ENCODE assay signal across 8 cellular contexts in the genomic region with DNA sequence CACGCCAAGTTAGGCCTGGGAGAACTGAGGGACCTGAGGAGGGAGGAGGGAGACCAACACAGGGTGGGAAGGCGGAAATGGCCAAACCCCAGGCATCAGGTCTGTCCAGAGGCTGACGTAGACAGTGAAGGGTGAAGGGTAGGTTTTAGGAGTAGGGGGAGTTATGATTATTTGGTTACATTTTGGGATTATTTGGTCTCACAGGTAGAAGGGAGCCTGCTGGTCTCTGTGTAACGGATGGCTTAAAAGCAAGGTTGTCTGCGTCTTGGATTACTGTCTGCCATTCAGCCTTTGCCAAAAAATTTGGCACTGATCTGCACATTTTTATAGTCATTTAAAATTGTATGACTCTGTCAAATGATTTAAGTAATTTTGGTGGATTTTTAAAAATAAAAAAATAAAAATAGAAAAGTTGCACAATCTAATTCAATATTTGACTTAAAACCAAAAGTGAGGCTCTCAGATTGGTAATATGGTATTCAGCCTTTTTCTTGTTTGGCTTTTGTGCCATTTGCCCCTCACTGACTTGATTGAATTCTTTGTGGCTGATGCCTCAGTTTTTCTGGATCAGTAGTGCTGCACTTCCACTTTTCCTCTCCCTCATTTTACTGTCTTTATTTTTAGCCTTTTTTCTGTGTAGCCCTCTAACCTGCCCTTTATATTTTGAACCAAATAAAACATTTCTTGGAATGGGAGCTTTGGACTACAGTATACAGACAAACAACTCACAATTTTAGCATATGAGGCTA. TPM values are rescaled to one million over a fixed set of nuclear protein-coding genes. Genes with fewer than 3 reads are reported as not detected.
DNase-seq lines count a peak whose midpoint lies in the region; ATAC-seq and TF ChIP-seq lines count a peak whose summit lies in the region.

No MANE protein-coding gene starts in this region.

- peak overlapping the region; percentile 49 to 81 (median 69); a peak in 19 of 22 replicates for H3K9ac ChIP-seq in BLaER1 treated with 17β-estradiol and CSF1 and Interleukin-3, amounts not matched to agents 10 nM and 100 nM

- H3K27me3 Mint-ChIP-seq in activated CD8-positive, alpha-beta T cell treated with anti-CD3 and anti-CD28 coated beads for 36 hours = no peaks in the 10 kb centered on the region

- POLR2A ChIA-PET in activated CD8-positive, alpha-beta T cell treated with anti-CD3 and anti-CD28 coated beads for 36 hours (lab: Charles Lee) = interaction anchor here (1.0 to 1.5 kb wide), 2 partner anchors 13 to 30 kb away, joined by 3 to 5 read pairs; no protein-coding TSS in a partner anchor

- peak overlapping the region; percentile 95 for H3K4me3 Mint-ChIP-seq in activated CD8-positive, alpha-beta T cell treated with anti-CD3 and anti-CD28 coated beads for 36 hours

- no peaks in the 10 kb centered on the region for H3K9me3 ChIP-seq in BLaER1 treated with 17β-estradiol and CSF1 and Interleukin-3, amounts not matched to agents 10 nM and 100 nM (replicated peaks in 1 of 11)

- peaks cover 11 to 26% (median 18%) of the 10 kb centered on the region in 11 experiments; a peak in 20 of 22 replicates for H3K36me3 ChIP-seq in BLaER1 treated with 17β-estradiol and CSF1 and Interleukin-3, amounts not matched to agents 10 nM and 100 nM

- peaks cover 15% of the 10 kb centered on the region for H3K36me3 Mint-ChIP-seq in activated CD8-positive, alpha-beta T cell treated with anti-CD3 and anti-CD28 coated beads for 36 hours (ENCODE audit: low read depth)

- H3K27ac Mint-ChIP-seq in activated CD8-positive, alpha-beta T cell treated with anti-CD3 and anti-CD28 coated beads for 36 hours = peak overlapping the region; percentile 96

- ATAC-seq in HG03457 (IDR thresholded peaks at IDR 0.05; ENCODE audit: unreplicated experiment) = peak; percentile 26
- ATAC-seq in activated CD8-positive, alpha-beta T cell treated with anti-CD3 and anti-CD28 coated beads for 36 hours = peak; percentile 31
- peak; percentile 69 for ATAC-seq in left ventricle myocardium superior
- ATAC-seq in sciatic nerve = peak; percentile 79
- no peak for ATAC-seq in HG03139 (IDR thresholded peaks at IDR 0.05; ENCODE audit: unreplicated experiment)

- H3K4me2 ChIP-seq in BLaER1 treated with 17β-estradiol and CSF1 and Interleukin-3, amounts not matched to agents 10 nM and 100 nM = peak overlapping the region; percentile 91 to 100 (median 97)

- H3K4me1 Mint-ChIP-seq in activated CD8-positive, alpha-beta T cell treated with anti-CD3 and anti-CD28 coated beads for 36 hours (ENCODE audit: low read depth) = peaks cover 42% of the 10 kb centered on the region

- H3K4me1 ChIP-seq in BLaER1 treated with 17β-estradiol and CSF1 and Interleukin-3, amounts not matched to agents 10 nM and 100 nM = peaks cover 50 to 79% (median 72%) of the 10 kb centered on the region in 10 experiments

- H4K20me1 ChIP-seq in BLaER1 treated with 17β-estradiol and CSF1 and Interleukin-3, amounts not matched to agents 10 nM and 100 nM = peaks cover 0 to 7% (median 0%) of the 10 kb centered on the region in 11 experiments; a peak in 1 of 22 replicates

- intact Hi-C loops in activated CD8-positive, alpha-beta T cell treated with anti-CD3 and anti-CD28 coated beads for 36 hours (cut with micrococcal nuclease) = no loop called here
- intact Hi-C loops in left ventricle myocardium superior (cut with micrococcal nuclease) (no loop called here), sciatic nerve (cut with DNase I) (no loop called here)

- peak overlapping the region; percentile 56 to 72 (median 60) for H3K4me3 ChIP-seq in BLaER1 treated with 17β-estradiol and CSF1 and Interleukin-3, amounts not matched to agents 10 nM and 100 nM

- DNase-seq in GM19238 (ENCODE audit: insufficient read length, low spot score) (peak; percentile 16), left ventricle myocardium superior (no peak), sciatic nerve (ENCODE audit: low spot score) (no peak), SK-N-DZ (ENCODE audit: low spot score) (no peak)
- DNase-seq in activated CD8-positive, alpha-beta T cell treated with anti-CD3 and anti-CD28 coated beads for 36 hours = no peak

- H3K9me3 Mint-ChIP-seq in activated CD8-positive, alpha-beta T cell treated with anti-CD3 and anti-CD28 coated beads for 36 hours = no peaks in the 10 kb centered on the region

- H3K27me3 ChIP-seq in BLaER1 treated with 17β-estradiol and CSF1 and Interleukin-3, amounts not matched to agents 10 nM and 100 nM = no peaks in the 10 kb centered on the region

- TF ChIP-seq CTCF in activated CD8-positive, alpha-beta T cell treated with anti-CD3 and anti-CD28 coated beads for 36 hours (IDR thresholded peaks at IDR 0.05) = no peak

- peak overlapping the region; percentile 35 to 81 (median 65); a peak in 20 of 22 replicates for H3K27ac ChIP-seq in BLaER1 treated with 17β-estradiol and CSF1 and Interleukin-3, amounts not matched to agents 10 nM and 100 nM

- CTCF ChIA-PET in activated CD8-positive, alpha-beta T cell treated with anti-CD3 and anti-CD28 coated beads for 36 hours (lab: Charles Lee) = interaction anchor here (1.1 to 3.1 kb wide), 7 partner anchors 10 to 69 kb away, joined by 3 to 25 read pairs (median 5); a partner anchor contains a TSS

RNA-seq across cellular contexts. Expression of a gene that starts 3.6 kb away (rescaled TPM):
- total RNA-seq in activated CD8-positive, alpha-beta T cell treated with anti-CD3 and anti-CD28 coated beads for 36 hours = under 1 TPM; 0.59 to 0.67 TPM
- total RNA-seq in left ventricle myocardium superior (not detected), sciatic nerve (not detected)
- polyA plus RNA-seq in SK-N-DZ (2014; cell fraction: cytosol; rRNA removed) = not detected in 2 replicates
- polyA plus RNA-seq in SK-N-DZ (2014; cell fraction: nucleus; rRNA removed) = not detected in 2 replicates

RNA-seq across cellular contexts. Expression of a gene that starts 8.6 kb away (rescaled TPM):
- total RNA-seq in activated CD8-positive, alpha-beta T cell treated with anti-CD3 and anti-CD28 coated beads for 36 hours = 10 to 100 TPM; 13.0 to 14.8 TPM
- 32.4 TPM for total RNA-seq in left ventricle myocardium superior
- total RNA-seq in sciatic nerve = 28.9 TPM
- polyA plus RNA-seq in SK-N-DZ (2014; cell fraction: cytosol; rRNA removed) = 11.0 and 12.5 TPM in 2 replicates
- 14.0 and 18.3 TPM in 2 replicates for polyA plus RNA-seq in SK-N-DZ (2014; cell fraction: nucleus; rRNA removed)

RNA-seq across cellular contexts. Expression of a gene that starts 8.7 kb away (rescaled TPM):
- total RNA-seq in activated CD8-positive, alpha-beta T cell treated with anti-CD3 and anti-CD28 coated beads for 36 hours = 10 to 100 TPM; 21.2 to 22.3 TPM
- 90.2 TPM for total RNA-seq in left ventricle myocardium superior
- total RNA-seq in sciatic nerve = 67.5 TPM
- 53.5 and 62.8 TPM in 2 replicates for polyA plus RNA-seq in SK-N-DZ (2014; cell fraction: cytosol; rRNA removed)
- polyA plus RNA-seq in SK-N-DZ (2014; cell fraction: nucleus; rRNA removed) = 357 and 473 TPM in 2 replicates

RNA-seq across cellular contexts. Expression of a gene that starts 25.2 kb away (rescaled TPM):
- 10 to 100 TPM; 22.3 to 22.4 TPM for total RNA-seq in activated CD8-positive, alpha-beta T cell treated with anti-CD3 and anti-CD28 coated beads for 36 hours
- 19.4 TPM for total RNA-seq in left ventricle myocardium superior
- total RNA-seq in sciatic nerve = 28.8 TPM
- polyA plus RNA-seq in SK-N-DZ (2014; cell fraction: cytosol; rRNA removed) = 45.0 and 48.4 TPM in 2 replicates
- 28.7 and 30.2 TPM in 2 replicates for polyA plus RNA-seq in SK-N-DZ (2014; cell fraction: nucleus; rRNA removed)

RNA-seq across cellular contexts. Expression of a gene that starts 25.7 kb away (rescaled TPM):
- total RNA-seq in activated CD8-positive, alpha-beta T cell treated with anti-CD3 and anti-CD28 coated beads for 36 hours = 100 to 1,000 TPM; 212 to 219 TPM
- total RNA-seq in left ventricle myocardium superior (243 TPM), sciatic nerve (411 TPM)
- 43.1 and 44.7 TPM in 2 replicates for polyA plus RNA-seq in SK-N-DZ (2014; cell fraction: cytosol; rRNA removed)
- polyA plus RNA-seq in SK-N-DZ (2014; cell fraction: nucleus; rRNA removed) = 48.0 and 63.3 TPM in 2 replicates
